ENCODE assay signal across 14 cellular contexts in the genomic region with DNA sequence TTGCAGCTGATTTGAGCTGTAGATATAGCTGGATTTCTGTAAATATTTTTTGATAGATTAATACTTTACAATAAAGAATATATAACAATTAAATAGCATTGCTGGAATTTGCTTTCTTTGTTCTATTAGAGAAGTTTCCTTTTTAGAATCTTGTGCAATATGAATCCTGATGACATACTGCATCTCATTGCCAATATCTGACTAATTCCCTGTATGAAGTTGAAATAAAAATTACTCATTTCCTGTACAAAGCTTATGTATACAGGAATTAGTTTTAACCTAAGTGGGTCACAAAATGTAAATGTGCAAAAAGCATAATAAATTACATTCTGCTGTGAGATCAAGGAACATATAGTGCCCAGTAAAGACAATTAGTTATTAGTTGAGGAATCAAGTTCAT.
A peak's percentile ranks its signal among the peaks of the same experiment; 100 is the strongest.
DNase-seq lines count a peak whose midpoint lies in the region; ATAC-seq, FAIRE-seq and TF ChIP-seq lines count a peak whose summit lies in the region.
"Had no signal": no experiment of that assay in that cellular context is flagged by ENCODE, and none has a peak within 500 bp of the region (broad histone marks: within the 10 kb centered on the region; RNA-seq: fewer than 3 reads in every experiment).

No MANE protein-coding gene starts in this region.

- ATAC-seq in Panc1 = no peak
- ATAC-seq in effector memory CD8-positive, alpha-beta T cell (replicated peaks) = no peak
- ATAC-seq: activated naive CD4-positive, alpha-beta T cell treated with anti-CD3 and anti-CD28 coated beads, Interleukin-2, amount 50 U/mL, for 72 hours; mucosa of descending colon had no signal

- no peak overlapping the region for H3K27ac Mint-ChIP-seq in effector memory CD8-positive, alpha-beta T cell
- H3K27ac Mint-ChIP-seq: activated naive CD4-positive, alpha-beta T cell treated with anti-CD3 and anti-CD28 coated beads, Interleukin-2, amount 50 U/mL, for 72 hours had no signal

- no peak for FAIRE-seq in small intestine (lab: Jason Lieb, UNC)
- FAIRE-seq: GM18507 had no signal

- H3K36me3 Mint-ChIP-seq in effector memory CD8-positive, alpha-beta T cell (ENCODE audit: insufficient read depth) = no peaks in the 10 kb centered on the region
- H3K36me3 Mint-ChIP-seq: activated naive CD4-positive, alpha-beta T cell treated with anti-CD3 and anti-CD28 coated beads, Interleukin-2, amount 50 U/mL, for 72 hours had no signal

- H3K4me3 ChIP-seq in Panc1 (ENCODE audit: low read depth in 2 of 2, low read length in 2 of 2) (no peak overlapping the region), right atrium auricular region (no peak overlapping the region), small intestine (ENCODE audit: low read depth in 1 of 2, low read length in 2 of 2) (no peak overlapping the region)
- H3K4me3 ChIP-seq: mucosa of descending colon, thoracic aorta had no signal

- H3K36me3 ChIP-seq in Panc1 (ENCODE audit: control insufficient read depth, insufficient read depth, low read length) (no peaks in the 10 kb centered on the region), right atrium auricular region (no peaks in the 10 kb centered on the region), small intestine (ENCODE audit: control insufficient read depth in 2 of 2, insufficient read depth in 2 of 2, low read length in 2 of 2) (no peaks in the 10 kb centered on the region)
- H3K36me3 ChIP-seq: thoracic aorta had no signal

- in situ Hi-C loops in Panc1 (cut with HindIII; ENCODE audit: low pct_unique_long_range_greater_than_20kb, low sequenced_read_pairs) = no loop called here

- no peaks in the 10 kb centered on the region for H3K27me3 ChIP-seq in Panc1 (ENCODE audit: control insufficient read depth, insufficient read depth, low read length)
- no peaks in the 10 kb centered on the region for H3K27me3 ChIP-seq in right atrium auricular region
- no peaks in the 10 kb centered on the region for H3K27me3 ChIP-seq in small intestine (ENCODE audit: control insufficient read depth in 2 of 2, insufficient read depth in 2 of 2, low read length in 2 of 2)

- TF ChIP-seq CTCF in Panc1 (IDR thresholded peaks at IDR 0.05) (no peak), right atrium auricular region (IDR thresholded peaks at IDR 0.05) (no peak)

- no peaks in the 10 kb centered on the region for H3K4me1 Mint-ChIP-seq in effector memory CD8-positive, alpha-beta T cell (ENCODE audit: low read depth in 2 of 2)

- H3K4me1 ChIP-seq in Panc1 (ENCODE audit: control insufficient read depth, insufficient read depth, low read length) (no peaks in the 10 kb centered on the region), right atrium auricular region (no peaks in the 10 kb centered on the region), small intestine (ENCODE audit: control insufficient read depth in 2 of 2, insufficient read depth in 1 of 2, low read depth in 1 of 2, low read length in 1 of 2) (no peaks in the 10 kb centered on the region)

- DNase-seq in EL = peak; percentile 77
- DNase-seq in Panc1 (ENCODE audit: low read depth, low spot score) = peak; percentile 13
- peak; percentile 48 to 78 for DNase-seq in dermis microvascular lymphatic vessel endothelial cell (ENCODE audit: low read depth in 2 of 2)
- peak; percentile 57 for DNase-seq in pulmonary artery endothelial cell (ENCODE audit: low read depth, low spot score)
- no peak for DNase-seq in stimulated activated CD4-positive, alpha-beta T cell treated with anti-CD3 and anti-CD28 coated beads, Interleukin-12 subunit alpha, Interleukin-12 subunit beta, amount 100 ng/mL, for 4 hours
- DNase-seq in right atrium auricular region (ENCODE audit: low spot score) = no peak
- no peak for DNase-seq in small intestine
- DNase-seq in effector memory CD8-positive, alpha-beta T cell = no peak
- DNase-seq: DMS79 treated with DMSO at 0.1 percent for 48 hours, mucosa of descending colon, T1000 had no signal

- intact Hi-C loops in Panc1 (cut with micrococcal nuclease; ENCODE audit: unreplicated experiment) = no loop called here

- no peaks in the 10 kb centered on the region for H3K9me3 ChIP-seq in Panc1 (ENCODE audit: control insufficient read depth, insufficient read depth, low read depth, low read length)
- H3K9me3 ChIP-seq in right atrium auricular region = no peaks in the 10 kb centered on the region
- H3K9me3 ChIP-seq in small intestine (ENCODE audit: control insufficient read depth, low read depth) = no peaks in the 10 kb centered on the region
- H3K9me3 ChIP-seq: mucosa of descending colon, thoracic aorta had no signal

- no peak overlapping the region for H3K4me3 Mint-ChIP-seq in effector memory CD8-positive, alpha-beta T cell

- no peaks in the 10 kb centered on the region for H3K27me3 Mint-ChIP-seq in effector memory CD8-positive, alpha-beta T cell

- H3K27ac ChIP-seq in Panc1 (ENCODE audit: low read length) (no peak overlapping the region), right atrium auricular region (no peak overlapping the region), small intestine (ENCODE audit: low read depth in 1 of 2, low read length in 1 of 2) (no peak overlapping the region)
- H3K27ac ChIP-seq: thoracic aorta had no signal

- CTCF ChIA-PET in Panc1 (lab: Charles Lee) = no interaction called here

- H3K9me3 Mint-ChIP-seq in effector memory CD8-positive, alpha-beta T cell = no peaks in the 10 kb centered on the region
- H3K9me3 Mint-ChIP-seq: activated naive CD4-positive, alpha-beta T cell treated with anti-CD3 and anti-CD28 coated beads, Interleukin-2, amount 50 U/mL, for 72 hours had no signal

- BruUV-seq in Panc1 (replicated peaks; lab: Mats Ljungman, UMichigan) = no TSS peak

- POLR2A ChIA-PET in Panc1 (lab: Charles Lee) = no interaction called here

Comparison
In these comparisons a context has a peak if more than half of its experiments do, and no peak if none do; other contexts are left out.
1. DNase-seq: peak in EL (single experiment), Panc1 (single experiment), dermis microvascular lymphatic vessel endothelial cell (2 of 2) and pulmonary artery endothelial cell (single experiment); none in stimulated activated CD4-positive, alpha-beta T cell treated with anti-CD3 and anti-CD28 coated beads, Interleukin-12 subunit alpha, Interleukin-12 subunit beta, amount 100 ng/mL, for 4 hours (single experiment), right atrium auricular region (single experiment), small intestine (single experiment) and effector memory CD8-positive, alpha-beta T cell (0 of 3).